10 cellular contexts compared by ENCODE assay signal in the genomic region with DNA sequence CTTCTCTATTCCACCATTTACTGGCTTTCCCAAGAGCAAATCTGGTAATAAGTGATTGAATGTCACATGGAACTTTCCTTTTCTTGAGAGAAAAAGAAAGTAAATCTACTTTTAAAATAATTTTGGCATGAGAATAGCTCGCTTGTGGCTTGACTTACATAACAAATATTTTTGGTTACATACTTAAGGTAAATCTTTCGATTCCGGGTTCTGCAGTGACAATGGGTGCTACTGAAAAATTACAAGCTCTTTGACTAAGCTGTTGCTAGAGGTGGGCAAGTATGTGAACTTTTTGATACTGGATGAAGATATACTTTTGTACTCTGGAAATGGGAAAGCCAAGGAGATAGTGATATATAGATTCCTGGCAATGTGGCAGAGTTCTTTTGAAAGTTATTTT. TPM values are rescaled to one million over a fixed set of nuclear protein-coding genes. Genes with fewer than 3 reads are reported as not detected.
"Had no signal": no experiment of that assay in that cellular context is flagged by ENCODE, and none has a peak within 500 bp of the region (broad histone marks: within the 10 kb centered on the region; RNA-seq: fewer than 3 reads in every experiment).

No MANE protein-coding gene starts in this region.

- DNase-seq: GOT3, H7, HFFc6, IMR-90, KG1 had no signal

- H3K4me1 ChIP-seq: HAP-1 had no signal

- H3K4me3 ChIP-seq: HAP-1, K562 had no signal

- ATAC-seq: HCT116, K562 had no signal

- H3K9me3 ChIP-seq: HAP-1 had no signal

- H3K4me3 Mint-ChIP-seq: HFFc6 had no signal

- H3K36me3 ChIP-seq: HAP-1 had no signal

- H3K27ac Mint-ChIP-seq: HFFc6 had no signal

RNA-seq across cellular contexts. Expression of gene OTOL1, which starts 51.9 kb away (rescaled TPM):
- total RNA-seq: H4, H7, HFFc6, HT-29, IMR-90, K562 had no signal
- polyA plus RNA-seq: IMR-90, K562 had no signal
